ENCODE assay signal across 8 cellular contexts in genomic region chr6:3001773-3002293, GRCh38. TPM values are rescaled to one million over a fixed set of nuclear protein-coding genes. Genes with fewer than 3 reads are reported as not detected.
A peak's percentile ranks its signal among the peaks of the same experiment; 100 is the strongest.
DNase-seq lines count a peak whose midpoint lies in the region; ATAC-seq lines count a peak whose summit lies in the region.

No MANE protein-coding gene starts in this region.

- intact Hi-C loops in activated CD4-positive, alpha-beta T cell treated with anti-CD3 and anti-CD28 coated beads, Interleukin-2, amount 10 ng/mL, durations not matched to agents 24 days and 14 days (cut with micrococcal nuclease), result loop anchor here (1.0 kb wide), 1 partner anchor 24 kb away; no protein-coding TSS in a partner anchor

- H3K9me3 Mint-ChIP-seq in activated CD4-positive, alpha-beta T cell treated with anti-CD3 and anti-CD28 coated beads, Interleukin-2, amount 10 ng/mL, durations not matched to agents 24 days and 14 days, result no peaks in the 10 kb centered on the region
- no peaks in the 10 kb centered on the region for H3K9me3 Mint-ChIP-seq in naive B cell

- peak overlapping the region; percentile 40 for H3K4me3 Mint-ChIP-seq in activated CD4-positive, alpha-beta T cell treated with anti-CD3 and anti-CD28 coated beads, Interleukin-2, amount 10 ng/mL, durations not matched to agents 24 days and 14 days
- peak overlapping the region in 4 of 8 donors; percentile 13 to 88 (median 22) for H3K4me3 Mint-ChIP-seq in naive B cell

- DNase-seq in activated CD4-positive, alpha-beta T cell treated with anti-CD3 and anti-CD28 coated beads, Interleukin-2, amount 10 ng/mL, durations not matched to agents 24 days and 14 days, result peak; percentile 75
- DNase-seq in activated CD4-positive, alpha-beta T cell treated with anti-CD3 and anti-CD28 coated beads for 1 hour, result no peak
- peak; percentile 68 for DNase-seq in HPDE6-E6E7 (ENCODE audit: extremely low spot score)
- peak; percentile 80 for DNase-seq in SIG-M5 (lab: John Stamatoyannopoulos, UW)
- peak; percentile 5 for DNase-seq in effector CD4-positive, alpha-beta T cell
- DNase-seq in naive B cell, result peak; percentile 21
- DNase-seq in NCI-H187 treated with DMSO at 0.1 percent for 48 hours (lab: John Stamatoyannopoulos, UW), result no peak

- no peaks in the 10 kb centered on the region for H3K27me3 Mint-ChIP-seq in activated CD4-positive, alpha-beta T cell treated with anti-CD3 and anti-CD28 coated beads, Interleukin-2, amount 10 ng/mL, durations not matched to agents 24 days and 14 days
- H3K27me3 Mint-ChIP-seq in naive B cell, result no peaks in the 10 kb centered on the region

- peak overlapping the region; percentile 48 for H3K27ac Mint-ChIP-seq in activated CD4-positive, alpha-beta T cell treated with anti-CD3 and anti-CD28 coated beads, Interleukin-2, amount 10 ng/mL, durations not matched to agents 24 days and 14 days
- H3K27ac Mint-ChIP-seq in naive B cell, result no peak overlapping the region

- H3K4me1 Mint-ChIP-seq in activated CD4-positive, alpha-beta T cell treated with anti-CD3 and anti-CD28 coated beads, Interleukin-2, amount 10 ng/mL, durations not matched to agents 24 days and 14 days, result peaks cover 30% of the 10 kb centered on the region
- peaks cover 14 to 24% (median 17%) of the 10 kb centered on the region in 3 donors for H3K4me1 Mint-ChIP-seq in naive B cell

- peaks cover 29% of the 10 kb centered on the region for H3K36me3 Mint-ChIP-seq in activated CD4-positive, alpha-beta T cell treated with anti-CD3 and anti-CD28 coated beads, Interleukin-2, amount 10 ng/mL, durations not matched to agents 24 days and 14 days (ENCODE audit: low read depth)
- H3K36me3 Mint-ChIP-seq in naive B cell, result peaks cover 5 to 8% of the 10 kb centered on the region in 2 donors

- ATAC-seq in naive B cell (ENCODE audit: low read depth in 2 of 2) (no peak), HG03571 (IDR thresholded peaks at IDR 0.05; ENCODE audit: unreplicated experiment) (no peak)

RNA-seq across cellular contexts. Expression of gene NQO2, which starts 2.1 kb away (rescaled TPM):
- 29.1 and 34.0 TPM in 2 replicates for total RNA-seq in activated CD4-positive, alpha-beta T cell treated with anti-CD3 and anti-CD28 coated beads, Interleukin-2, amount 10 ng/mL, durations not matched to agents 24 days and 14 days
- 10 to 100 TPM in 4 of 6 donors, 1 to 10 TPM in 2; 8.0 to 23.2 (median 14.3) TPM for polyA plus RNA-seq in naive B cell (ENCODE audit: low read depth in 6 of 6)

RNA-seq across cellular contexts. Expression of gene SERPINB6, which starts 30.5 kb away (rescaled TPM):
- total RNA-seq in activated CD4-positive, alpha-beta T cell treated with anti-CD3 and anti-CD28 coated beads, Interleukin-2, amount 10 ng/mL, durations not matched to agents 24 days and 14 days, result 33.1 and 36.2 TPM in 2 replicates
- 10 to 100 TPM; 30.2 to 90.6 (median 71.2) TPM for polyA plus RNA-seq in naive B cell (ENCODE audit: low read depth in 6 of 6)

Comparison
In these comparisons a context has a peak if more than half of its experiments do, and no peak if none do; other contexts are left out.
1. DNase-seq: peak in activated CD4-positive, alpha-beta T cell treated with anti-CD3 and anti-CD28 coated beads, Interleukin-2, amount 10 ng/mL, durations not matched to agents 24 days and 14 days (single experiment), HPDE6-E6E7 (single experiment), SIG-M5 (single experiment), effector CD4-positive, alpha-beta T cell (single experiment) and naive B cell (single experiment); none in activated CD4-positive, alpha-beta T cell treated with anti-CD3 and anti-CD28 coated beads for 1 hour (single experiment) and NCI-H187 treated with DMSO at 0.1 percent for 48 hours (single experiment).